Comparison of ENCODE assay signal across 26 cellular contexts in the genomic region with DNA sequence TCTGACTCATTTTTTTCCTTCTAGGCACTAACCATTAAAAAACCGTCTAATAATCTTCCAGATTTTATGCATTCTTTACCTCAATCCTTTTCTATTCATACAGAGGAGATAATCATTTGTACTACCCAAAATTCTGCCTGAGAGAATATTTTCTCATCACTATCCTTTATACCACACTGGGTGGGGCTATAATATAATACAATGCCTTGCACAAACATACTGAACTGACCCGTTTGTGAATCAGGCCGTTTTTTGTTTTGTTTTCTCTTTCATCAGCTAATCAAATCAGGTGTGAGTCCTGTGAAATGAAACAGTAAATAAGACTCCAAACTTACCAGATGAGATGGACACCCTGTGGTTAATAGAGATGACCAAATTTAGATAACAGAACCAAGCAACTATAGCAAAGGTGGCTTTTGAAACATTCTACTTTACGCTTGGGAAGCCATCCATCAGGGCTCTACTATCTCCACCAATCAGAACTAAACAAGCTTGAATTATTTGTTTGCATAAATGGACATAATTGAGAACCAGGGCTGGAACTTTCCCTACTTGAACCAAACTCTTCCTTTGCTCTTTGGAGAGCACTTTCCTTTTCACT.
DNase-seq lines count a peak whose midpoint lies in the region; ATAC-seq and TF ChIP-seq lines count a peak whose summit lies in the region.
"Had no signal": no experiment of that assay in that cellular context is flagged by ENCODE, and none has a peak within 500 bp of the region (broad histone marks: within the 10 kb centered on the region; RNA-seq: fewer than 3 reads in every experiment).

No MANE protein-coding gene starts in this region.

- peak overlapping the region; percentile 39; the same call in 1 of the 2 replicates for H2AFZ ChIP-seq in MM.1S (ENCODE audit: low read length)

- no peaks in the 10 kb centered on the region for H4K20me1 ChIP-seq in MM.1S (ENCODE audit: insufficient read depth, low read length)

- intact Hi-C loops in sciatic nerve (cut with DNase I): no loop called here

- H3K27me3 Mint-ChIP-seq in activated naive CD8-positive, alpha-beta T cell treated with anti-CD3 and anti-CD28 coated beads, Interleukin-2, amount 50 U/mL, for 24 hours: no peaks in the 10 kb centered on the region
- H3K27me3 Mint-ChIP-seq in endothelial cell (ENCODE audit: unreplicated experiment): no peaks in the 10 kb centered on the region
- H3K27me3 Mint-ChIP-seq: activated naive CD8-positive, alpha-beta T cell treated with anti-CD3 and anti-CD28 coated beads for 36 hours had no signal

- peak; percentile 56 for ATAC-seq in GM18868 (IDR thresholded peaks at IDR 0.05; ENCODE audit: unreplicated experiment)
- no peak for ATAC-seq in sciatic nerve
- no peak for ATAC-seq in activated naive CD8-positive, alpha-beta T cell treated with anti-CD3 and anti-CD28 coated beads, Interleukin-2, amount 50 U/mL, for 24 hours
- ATAC-seq: activated CD8-positive, alpha-beta T cell treated with anti-CD3 and anti-CD28 coated beads, Interleukin-2, amount 10 ng/mL, durations not matched to agents 7 days and 5 days; lower lobe of right lung; natural killer cell had no signal

- no peaks in the 10 kb centered on the region for H3K36me3 ChIP-seq in MM.1S (replicated peaks; ENCODE audit: insufficient read depth, low read length)
- H3K36me3 ChIP-seq in brain microvascular endothelial cell (replicated peaks): no peaks in the 10 kb centered on the region
- H3K36me3 ChIP-seq: BE2C, HAP-1, lower lobe of right lung had no signal

- H3K4me3 ChIP-seq in MM.1S (ENCODE audit: low read length) (no peak overlapping the region), brain microvascular endothelial cell (ENCODE audit: low read depth, low read length) (no peak overlapping the region)
- H3K4me3 ChIP-seq: HAP-1, lower lobe of right lung, SK-N-MC had no signal

- peaks cover 4% of the 10 kb centered on the region for H3K9me3 Mint-ChIP-seq in activated naive CD8-positive, alpha-beta T cell treated with anti-CD3 and anti-CD28 coated beads, Interleukin-2, amount 50 U/mL, for 24 hours
- no peaks in the 10 kb centered on the region for H3K9me3 Mint-ChIP-seq in endothelial cell (ENCODE audit: unreplicated experiment)

- in situ Hi-C loops in brain microvascular endothelial cell (cut with HindIII; ENCODE audit: low pct_ligation_motif_present, low sequenced_read_pairs): no loop called here

- DNase-seq in MM.1S (peak; percentile 34), cerebellum (ENCODE audit: low spot score) (peak; percentile 1), brain microvascular endothelial cell (no peak), sciatic nerve (ENCODE audit: low spot score) (no peak), endothelial cell (ENCODE audit: low spot score) (no peak)
- no peak for DNase-seq in activated naive CD8-positive, alpha-beta T cell treated with anti-CD3 and anti-CD28 coated beads, Interleukin-2, amount 50 U/mL, for 24 hours
- DNase-seq: ACHN; activated CD8-positive, alpha-beta T cell treated with anti-CD3 and anti-CD28 coated beads, Interleukin-2, amount 10 ng/mL, durations not matched to agents 7 days and 5 days; activated effector memory CD4-positive, alpha-beta T cell treated with Interleukin-2 at 50 U/mL for 16 hours; activated naive CD8-positive, alpha-beta T cell treated with anti-CD3 and anti-CD28 coated beads for 36 hours; BE2C; central memory CD4-positive, alpha-beta T cell; GDM1; islet precursor cell; KG1; lower lobe of right lung; MV-4-11; natural killer cell; NCI-H526 treated with DMSO at 0.1 percent for 48 hours; RPMI8226; T-helper 2 cell; trophoblast cell had no signal

- no peaks in the 10 kb centered on the region for H3K4me1 Mint-ChIP-seq in activated naive CD8-positive, alpha-beta T cell treated with anti-CD3 and anti-CD28 coated beads, Interleukin-2, amount 50 U/mL, for 24 hours
- H3K4me1 Mint-ChIP-seq in endothelial cell (ENCODE audit: unreplicated experiment): no peaks in the 10 kb centered on the region
- H3K4me1 Mint-ChIP-seq: activated naive CD8-positive, alpha-beta T cell treated with anti-CD3 and anti-CD28 coated beads for 36 hours; natural killer cell had no signal

- no peaks in the 10 kb centered on the region for H3K9me2 ChIP-seq in MM.1S (replicated peaks; ENCODE audit: insufficient read depth, low read length)

- no peak overlapping the region for H3K27ac Mint-ChIP-seq in activated naive CD8-positive, alpha-beta T cell treated with anti-CD3 and anti-CD28 coated beads, Interleukin-2, amount 50 U/mL, for 24 hours
- H3K27ac Mint-ChIP-seq in endothelial cell (ENCODE audit: unreplicated experiment): no peak overlapping the region
- H3K27ac Mint-ChIP-seq: activated CD8-positive, alpha-beta T cell treated with anti-CD3 and anti-CD28 coated beads, Interleukin-2, amount 10 ng/mL, durations not matched to agents 7 days and 5 days; activated naive CD8-positive, alpha-beta T cell treated with anti-CD3 and anti-CD28 coated beads for 36 hours; natural killer cell had no signal

- H3K9ac ChIP-seq in MM.1S (ENCODE audit: low read length): no peak overlapping the region

- H3K27ac ChIP-seq in 22Rv1 (no peak overlapping the region), MM.1S (ENCODE audit: low read length) (no peak overlapping the region), brain microvascular endothelial cell (no peak overlapping the region)
- H3K27ac ChIP-seq: lower lobe of right lung, SK-N-MC had no signal

- no peaks in the 10 kb centered on the region for H3K9me3 ChIP-seq in MM.1S (replicated peaks; ENCODE audit: insufficient read depth, low read length)
- H3K9me3 ChIP-seq: BE2C, HAP-1, lower lobe of right lung had no signal

- H3K4me2 ChIP-seq in MM.1S (ENCODE audit: low read depth, low read length): no peak overlapping the region

- H3F3A ChIP-seq in MM.1S (ENCODE audit: insufficient read depth, low read length): no peaks in the 10 kb centered on the region

- H3K36me3 Mint-ChIP-seq in activated naive CD8-positive, alpha-beta T cell treated with anti-CD3 and anti-CD28 coated beads, Interleukin-2, amount 50 U/mL, for 24 hours (ENCODE audit: low read depth): no peaks in the 10 kb centered on the region
- H3K36me3 Mint-ChIP-seq in endothelial cell (ENCODE audit: low read depth, unreplicated experiment): no peaks in the 10 kb centered on the region
- H3K36me3 Mint-ChIP-seq: activated naive CD8-positive, alpha-beta T cell treated with anti-CD3 and anti-CD28 coated beads for 36 hours; natural killer cell had no signal

- peak; percentile 34 for TF ChIP-seq CTCF in 22Rv1 (IDR thresholded peaks at IDR 0.05)
- 0 out of 2 replicates have a peak, but pooled peaks have one; percentile 4 for TF ChIP-seq CTCF in MM.1S (IDR thresholded peaks at IDR 0.05; ENCODE audit: low read length)
- no peak for TF ChIP-seq CTCF in brain microvascular endothelial cell (IDR thresholded peaks at IDR 0.05; ENCODE audit: low read depth, low read length, missing control alignments)
- no peak for TF ChIP-seq CTCF in endothelial cell (IDR thresholded peaks at IDR 0.05; ENCODE audit: unreplicated experiment)

- H3K79me2 ChIP-seq in MM.1S (ENCODE audit: low read length): no peaks in the 10 kb centered on the region

- H3K4me3 Mint-ChIP-seq in activated naive CD8-positive, alpha-beta T cell treated with anti-CD3 and anti-CD28 coated beads, Interleukin-2, amount 50 U/mL, for 24 hours: no peak overlapping the region
- H3K4me3 Mint-ChIP-seq in endothelial cell (ENCODE audit: unreplicated experiment): no peak overlapping the region
- H3K4me3 Mint-ChIP-seq: activated CD8-positive, alpha-beta T cell treated with anti-CD3 and anti-CD28 coated beads, Interleukin-2, amount 10 ng/mL, durations not matched to agents 7 days and 5 days; activated naive CD8-positive, alpha-beta T cell treated with anti-CD3 and anti-CD28 coated beads for 36 hours; natural killer cell had no signal

- no peaks in the 10 kb centered on the region for H3K4me1 ChIP-seq in MM.1S (ENCODE audit: low read length)
- H3K4me1 ChIP-seq: BE2C, HAP-1, lower lobe of right lung had no signal

- H3K27me3 ChIP-seq in MM.1S (replicated peaks; ENCODE audit: insufficient read depth, low read length) (no peaks in the 10 kb centered on the region), brain microvascular endothelial cell (replicated peaks) (no peaks in the 10 kb centered on the region)
- H3K27me3 ChIP-seq: BE2C had no signal

Comparison
In these comparisons a context has a peak if more than half of its experiments do, and no peak if none do; other contexts are left out.
1. CTCF ChIP-seq: peak in 22Rv1 (single experiment) and MM.1S (single experiment); none in brain microvascular endothelial cell (single experiment) and endothelial cell (single experiment).
2. DNase-seq: peak in MM.1S (single experiment) and cerebellum (single experiment); none in brain microvascular endothelial cell (single experiment), sciatic nerve (single experiment), activated naive CD8-positive, alpha-beta T cell treated with anti-CD3 and anti-CD28 coated beads, Interleukin-2, amount 50 U/mL, for 24 hours (single experiment) and endothelial cell (single experiment).